Comparison of ENCODE assay signal across 23 cellular contexts in genomic region chr16:17453365-17454122, GRCh38. TPM values are rescaled to one million over a fixed set of nuclear protein-coding genes. Genes with fewer than 3 reads are reported as not detected.
DNase-seq lines count a peak whose midpoint lies in the region; ATAC-seq and TF ChIP-seq lines count a peak whose summit lies in the region.
"Had no signal": no experiment of that assay in that cellular context is flagged by ENCODE, and none has a peak within 500 bp of the region (broad histone marks: within the 10 kb centered on the region; RNA-seq: fewer than 3 reads in every experiment).

No MANE protein-coding gene starts in this region.

- peak overlapping the region; percentile 44 for H3K27ac Mint-ChIP-seq in dendritic cell treated with granulocyte-macrophage colony-stimulating factor and Interleukin-4, amounts not matched to agents 40 ng/mL and 50 ng/mL, for 4 days
- H3K27ac Mint-ChIP-seq: activated CD8-positive, alpha-beta T cell treated with anti-CD3 and anti-CD28 coated beads for 36 hours; activated naive CD4-positive, alpha-beta T cell treated with anti-CD3 and anti-CD28 coated beads, Interleukin-2, amount 50 U/mL, for 24 hours; activated T-helper 2 cell treated with anti-CD3 and anti-CD28 coated beads, Interferon-gamma antibody, Interleukin-2, Interleukin-4, amounts not matched to agents 10 μg/mL and 5 μg/mL and 100 μg/mL, durations not matched to agents 14 hours and 24 hours and 36 hours had no signal

- H3K27me3 Mint-ChIP-seq in dendritic cell treated with granulocyte-macrophage colony-stimulating factor and Interleukin-4, amounts not matched to agents 40 ng/mL and 50 ng/mL, for 4 days: no peaks in the 10 kb centered on the region
- H3K27me3 Mint-ChIP-seq: activated CD8-positive, alpha-beta T cell treated with anti-CD3 and anti-CD28 coated beads for 36 hours; activated naive CD4-positive, alpha-beta T cell treated with anti-CD3 and anti-CD28 coated beads, Interleukin-2, amount 50 U/mL, for 24 hours had no signal

- peak overlapping the region; percentile 14; the same call in 1 of the 2 replicates for H3K27ac ChIP-seq in BLaER1
- H3K27ac ChIP-seq in HL-60 (replicated peaks): peak overlapping the region; percentile 34
- peak overlapping the region; percentile 95 for H3K27ac ChIP-seq in neutrophil
- no peak overlapping the region for H3K27ac ChIP-seq in body of pancreas
- no peak overlapping the region for H3K27ac ChIP-seq in right atrium auricular region
- H3K27ac ChIP-seq: cardiac muscle cell, coronary artery had no signal

- H3K9ac ChIP-seq in BLaER1: no peak overlapping the region

- DNase-seq in HL-60 (ENCODE audit: low read depth in 1 of 2, low spot score in 1 of 2) (no peak), occipital lobe (lab: John Stamatoyannopoulos, UW) (no peak), body of pancreas (no peak), right atrium auricular region (ENCODE audit: low spot score) (no peak)
- no peak for DNase-seq in stimulated activated CD4-positive, alpha-beta T cell treated with anti-CD3 and anti-CD28 coated beads, Interleukin-15, amount 100 ng/mL, for 24 hours
- DNase-seq: activated CD8-positive, alpha-beta T cell treated with anti-CD3 and anti-CD28 coated beads for 36 hours; BE2C; COR-L47; foreskin melanocyte; KBM-7; MM.1S; NCI-H1436; SIG-M5; stimulated activated CD4-positive, alpha-beta T cell treated with anti-CD3 and anti-CD28 coated beads, Interleukin-1b, Interleukin-23, amount 100 ng/mL, for 48 hours; trophoblast cell had no signal

- H3K4me2 ChIP-seq in BLaER1: peak overlapping the region; percentile 6; the same call in 1 of the 2 replicates

- H3K27me3 ChIP-seq in BLaER1: no peaks in the 10 kb centered on the region
- H3K27me3 ChIP-seq in HL-60 (ENCODE audit: insufficient read depth, poor library complexity, severe bottlenecking): no peaks in the 10 kb centered on the region
- H3K27me3 ChIP-seq in neutrophil: no peaks in the 10 kb centered on the region
- H3K27me3 ChIP-seq in body of pancreas: no peaks in the 10 kb centered on the region
- H3K27me3 ChIP-seq in right atrium auricular region: no peaks in the 10 kb centered on the region
- H3K27me3 ChIP-seq: BE2C, cardiac muscle cell had no signal

- TF ChIP-seq CTCF in HL-60 (IDR thresholded peaks at IDR 0.05; ENCODE audit: insufficient read depth, low read length): no peak
- no peak for TF ChIP-seq CTCF in neutrophil (IDR thresholded peaks at IDR 0.05)
- no peak for TF ChIP-seq CTCF in body of pancreas (IDR thresholded peaks at IDR 0.05)
- no peak for TF ChIP-seq CTCF in right atrium auricular region (IDR thresholded peaks at IDR 0.05)

- no peak for ATAC-seq in body of pancreas
- ATAC-seq: activated CD8-positive, alpha-beta T cell treated with anti-CD3 and anti-CD28 coated beads for 36 hours had no signal

- H3K9me3 ChIP-seq in BLaER1: no peaks in the 10 kb centered on the region
- no peaks in the 10 kb centered on the region for H3K9me3 ChIP-seq in neutrophil
- H3K9me3 ChIP-seq in body of pancreas: no peaks in the 10 kb centered on the region
- H3K9me3 ChIP-seq in right atrium auricular region: no peaks in the 10 kb centered on the region
- H3K9me3 ChIP-seq: BE2C had no signal

- intact Hi-C loops in dendritic cell treated with granulocyte-macrophage colony-stimulating factor and Interleukin-4, amounts not matched to agents 40 ng/mL and 50 ng/mL, for 4 days (cut with micrococcal nuclease): loop anchor here (2.0 to 5.0 kb wide), 2 partner anchors 13 to 76 kb away; no protein-coding TSS in a partner anchor
- intact Hi-C loops in body of pancreas (cut with DNase I): no loop called here

- no peak overlapping the region for H3K4me3 ChIP-seq in BLaER1
- H3K4me3 ChIP-seq in HL-60 (replicated peaks; ENCODE audit: insufficient read depth, low read length): no peak overlapping the region
- H3K4me3 ChIP-seq in neutrophil (ENCODE audit: low read depth in 1 of 2, low read length in 1 of 2): peak overlapping the region; percentile 13 to 19
- H3K4me3 ChIP-seq in body of pancreas: no peak overlapping the region
- no peak overlapping the region for H3K4me3 ChIP-seq in right atrium auricular region
- H3K4me3 ChIP-seq: cardiac muscle cell, coronary artery, skin epidermis had no signal

- H3K4me1 Mint-ChIP-seq in dendritic cell treated with granulocyte-macrophage colony-stimulating factor and Interleukin-4, amounts not matched to agents 40 ng/mL and 50 ng/mL, for 4 days (ENCODE audit: low read depth): peaks cover 46% of the 10 kb centered on the region

- peaks cover 97% of the 10 kb centered on the region for H4K20me1 ChIP-seq in BLaER1

- no peaks in the 10 kb centered on the region for H3K36me3 Mint-ChIP-seq in dendritic cell treated with granulocyte-macrophage colony-stimulating factor and Interleukin-4, amounts not matched to agents 40 ng/mL and 50 ng/mL, for 4 days (ENCODE audit: low read depth)
- H3K36me3 Mint-ChIP-seq: activated naive CD4-positive, alpha-beta T cell treated with anti-CD3 and anti-CD28 coated beads, Interleukin-2, amount 50 U/mL, for 24 hours had no signal

- H3K4me1 ChIP-seq in BLaER1 (peaks cover 68% of the 10 kb centered on the region), neutrophil (ENCODE audit: control insufficient read depth in 1 of 2, insufficient read depth in 1 of 2, low read depth in 1 of 2, low read length in 1 of 2) (peaks cover 61 to 71% of the 10 kb centered on the region in 2 experiments), body of pancreas (no peaks in the 10 kb centered on the region), right atrium auricular region (no peaks in the 10 kb centered on the region)

- no peak for TF ChIP-seq POLR2A in body of pancreas (IDR thresholded peaks at IDR 0.05)

- H3K9me3 Mint-ChIP-seq in dendritic cell treated with granulocyte-macrophage colony-stimulating factor and Interleukin-4, amounts not matched to agents 40 ng/mL and 50 ng/mL, for 4 days: no peaks in the 10 kb centered on the region
- H3K9me3 Mint-ChIP-seq: activated CD8-positive, alpha-beta T cell treated with anti-CD3 and anti-CD28 coated beads for 36 hours; activated naive CD4-positive, alpha-beta T cell treated with anti-CD3 and anti-CD28 coated beads, Interleukin-2, amount 50 U/mL, for 24 hours; activated T-helper 2 cell treated with anti-CD3 and anti-CD28 coated beads, Interferon-gamma antibody, Interleukin-2, Interleukin-4, amounts not matched to agents 10 μg/mL and 5 μg/mL and 100 μg/mL, durations not matched to agents 14 hours and 24 hours and 36 hours had no signal

- 54 to 60% methylated on average over 8 of the region's 8 CpGs for WGBS in body of pancreas, 2 donors

- peaks cover 63% of the 10 kb centered on the region for H3K36me3 ChIP-seq in BLaER1
- H3K36me3 ChIP-seq in neutrophil: no peaks in the 10 kb centered on the region
- H3K36me3 ChIP-seq in body of pancreas (replicated peaks in 1 of 2; ENCODE audit: insufficient read depth in 1 of 2, low read depth in 2 of 2): no peaks in the 10 kb centered on the region
- no peaks in the 10 kb centered on the region for H3K36me3 ChIP-seq in right atrium auricular region
- H3K36me3 ChIP-seq: BE2C, cardiac muscle cell had no signal

- H3K4me3 Mint-ChIP-seq in dendritic cell treated with granulocyte-macrophage colony-stimulating factor and Interleukin-4, amounts not matched to agents 40 ng/mL and 50 ng/mL, for 4 days: no peak overlapping the region
- H3K4me3 Mint-ChIP-seq: activated CD8-positive, alpha-beta T cell treated with anti-CD3 and anti-CD28 coated beads for 36 hours; activated naive CD4-positive, alpha-beta T cell treated with anti-CD3 and anti-CD28 coated beads, Interleukin-2, amount 50 U/mL, for 24 hours had no signal

RNA-seq across cellular contexts. Expression of gene XYLT1, which starts 17.2 kb away (rescaled TPM):
- total RNA-seq in occipital lobe (29.3 TPM), body of pancreas (10 to 100 TPM in 1 of 2 donors, 1 to 10 TPM in 1; 6.0 to 15.2 TPM), right atrium auricular region (10 to 100 TPM; 14.4 to 31.3 TPM)

Comparison
In these comparisons a context has a peak if more than half of its experiments do, and no peak if none do; other contexts are left out.
1. H3K27ac ChIP-seq: peak in BLaER1 (single experiment), HL-60 (single experiment) and neutrophil (single experiment); none in body of pancreas (0 of 4) and right atrium auricular region (0 of 2).
2. H3K4me3 ChIP-seq: peak in neutrophil (2 of 2); none in BLaER1 (single experiment), HL-60 (single experiment), body of pancreas (0 of 2) and right atrium auricular region (0 of 2).